18 cellular contexts compared by ENCODE assay signal in the genomic region with DNA sequence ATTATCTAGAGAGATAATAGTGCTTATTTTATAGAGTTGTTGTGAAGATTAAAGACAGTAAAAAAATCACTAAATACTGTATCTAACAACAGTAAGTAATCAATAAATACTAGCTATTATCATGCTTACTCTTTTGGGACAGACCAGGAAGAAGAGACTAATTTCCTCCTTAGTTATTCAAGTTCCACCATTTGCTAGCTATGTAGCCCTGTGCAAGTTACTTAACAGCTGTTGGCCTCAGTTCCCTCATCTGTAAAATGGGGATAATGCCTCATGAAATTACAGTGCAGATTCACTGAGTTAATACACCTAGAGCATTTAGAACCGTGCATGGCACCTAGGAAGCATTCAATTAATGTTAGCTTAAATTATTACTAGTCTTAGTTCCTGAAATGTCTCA. TPM values are rescaled to one million over a fixed set of nuclear protein-coding genes. Genes with fewer than 3 reads are reported as not detected.
DNase-seq lines count a peak whose midpoint lies in the region; ATAC-seq, FAIRE-seq and TF ChIP-seq lines count a peak whose summit lies in the region.
"Had no signal": no experiment of that assay in that cellular context is flagged by ENCODE, and none has a peak within 500 bp of the region (broad histone marks: within the 10 kb centered on the region; RNA-seq: fewer than 3 reads in every experiment).

No MANE protein-coding gene starts in this region.

- no peak for ATAC-seq in CD4-positive, CD25-positive, alpha-beta regulatory T cell (ENCODE audit: low read depth in 2 of 2)
- ATAC-seq in GM18519 (IDR thresholded peaks at IDR 0.05; ENCODE audit: low FRiP score, unreplicated experiment) (no peak), pancreas (no peak), GM21723 (IDR thresholded peaks at IDR 0.05; ENCODE audit: unreplicated experiment) (no peak)
- ATAC-seq: activated CD8-positive, alpha-beta T cell treated with anti-CD3 and anti-CD28 coated beads, Interleukin-2, amount 10 ng/mL, durations not matched to agents 7 days and 5 days had no signal

- H3K9me3 Mint-ChIP-seq in CD4-positive, CD25-positive, alpha-beta regulatory T cell: no peaks in the 10 kb centered on the region
- H3K9me3 Mint-ChIP-seq in activated T-helper 1 cell treated with anti-CD3 and anti-CD28 coated beads, Interleukin-12 subunit alpha, Interleukin-12 subunit beta, Interleukin-2, Interleukin-4 antibody, amounts not matched to agents 30 ng/mL and 10 ng/mL and 1 ng/mL, durations not matched to agents 14 hours and 24 hours and 36 hours: no peaks in the 10 kb centered on the region
- no peaks in the 10 kb centered on the region for H3K9me3 Mint-ChIP-seq in immature natural killer cell
- H3K9me3 Mint-ChIP-seq: dendritic cell treated with granulocyte-macrophage colony-stimulating factor and Interleukin-4, amounts not matched to agents 40 ng/mL and 50 ng/mL, for 4 days had no signal

- H3K4me1 ChIP-seq in CD4-positive, CD25-positive, alpha-beta regulatory T cell (ENCODE audit: control insufficient read depth, insufficient read depth, low read length, poor library complexity, severe bottlenecking): peaks cover 30% of the 10 kb centered on the region
- H3K4me1 ChIP-seq in PC-9 (replicated peaks; ENCODE audit: insufficient read depth): peaks cover 18% of the 10 kb centered on the region
- H3K4me1 ChIP-seq in pancreas: peaks cover 0 to 31% (median 22%) of the 10 kb centered on the region in 3 donors

- POLR2A ChIA-PET in PC-9 (lab: Charles Lee; ENCODE audit: unreplicated experiment): no interaction called here

- no peak overlapping the region for H2AFZ ChIP-seq in PC-9

- intact Hi-C loops in activated T-helper 1 cell treated with anti-CD3 and anti-CD28 coated beads, Interleukin-12 subunit alpha, Interleukin-12 subunit beta, Interleukin-2, Interleukin-4 antibody, amounts not matched to agents 30 ng/mL and 10 ng/mL and 1 ng/mL, durations not matched to agents 14 hours and 24 hours and 36 hours (cut with micrococcal nuclease): loop anchor here (10.0 kb wide), 2 partner anchors 137 to 643 kb away; partner anchors contain the start of gene RC3H2
- intact Hi-C loops in PC-9 (cut with micrococcal nuclease; ENCODE audit: unreplicated experiment): no loop called here
- intact Hi-C loops in pancreas (cut with DNase I): no loop called here

- peaks cover 42% of the 10 kb centered on the region for H3K79me2 ChIP-seq in PC-9 (ENCODE audit: low read depth)

- TF ChIP-seq CTCF in 22Rv1 (IDR thresholded peaks at IDR 0.05) (no peak), PC-9 (conservative IDR thresholded peaks at IDR 0.05) (no peak), pancreas (IDR thresholded peaks at IDR 0.05) (no peak)

- peaks cover 24% of the 10 kb centered on the region for H3K36me3 Mint-ChIP-seq in CD4-positive, CD25-positive, alpha-beta regulatory T cell
- peaks cover 25% of the 10 kb centered on the region for H3K36me3 Mint-ChIP-seq in activated T-helper 1 cell treated with anti-CD3 and anti-CD28 coated beads, Interleukin-12 subunit alpha, Interleukin-12 subunit beta, Interleukin-2, Interleukin-4 antibody, amounts not matched to agents 30 ng/mL and 10 ng/mL and 1 ng/mL, durations not matched to agents 14 hours and 24 hours and 36 hours (ENCODE audit: low read depth)
- peaks cover 5 to 11% (median 11%) of the 10 kb centered on the region in 3 donors for H3K36me3 Mint-ChIP-seq in immature natural killer cell

- no peaks in the 10 kb centered on the region for H3K27me3 Mint-ChIP-seq in CD4-positive, CD25-positive, alpha-beta regulatory T cell
- H3K27me3 Mint-ChIP-seq in activated T-helper 1 cell treated with anti-CD3 and anti-CD28 coated beads, Interleukin-12 subunit alpha, Interleukin-12 subunit beta, Interleukin-2, Interleukin-4 antibody, amounts not matched to agents 30 ng/mL and 10 ng/mL and 1 ng/mL, durations not matched to agents 14 hours and 24 hours and 36 hours (ENCODE audit: insufficient read depth): no peaks in the 10 kb centered on the region
- H3K27me3 Mint-ChIP-seq in immature natural killer cell (ENCODE audit: low read depth in 3 of 3): peaks cover 8 to 14% (median 14%) of the 10 kb centered on the region in 3 donors
- H3K27me3 Mint-ChIP-seq: dendritic cell treated with granulocyte-macrophage colony-stimulating factor and Interleukin-4, amounts not matched to agents 40 ng/mL and 50 ng/mL, for 4 days had no signal

- H3K4me1 Mint-ChIP-seq in CD4-positive, CD25-positive, alpha-beta regulatory T cell: peaks cover 24 to 68% (median 49%) of the 10 kb centered on the region in 4 donors
- peaks cover 44% of the 10 kb centered on the region for H3K4me1 Mint-ChIP-seq in activated T-helper 1 cell treated with anti-CD3 and anti-CD28 coated beads, Interleukin-12 subunit alpha, Interleukin-12 subunit beta, Interleukin-2, Interleukin-4 antibody, amounts not matched to agents 30 ng/mL and 10 ng/mL and 1 ng/mL, durations not matched to agents 14 hours and 24 hours and 36 hours (ENCODE audit: low read depth)
- H3K4me1 Mint-ChIP-seq in immature natural killer cell: peaks cover 52 to 70% of the 10 kb centered on the region in 2 donors

- peak overlapping the region; percentile 16 to 97 (median 68) for H3K4me3 Mint-ChIP-seq in CD4-positive, CD25-positive, alpha-beta regulatory T cell
- H3K4me3 Mint-ChIP-seq in activated T-helper 1 cell treated with anti-CD3 and anti-CD28 coated beads, Interleukin-12 subunit alpha, Interleukin-12 subunit beta, Interleukin-2, Interleukin-4 antibody, amounts not matched to agents 30 ng/mL and 10 ng/mL and 1 ng/mL, durations not matched to agents 14 hours and 24 hours and 36 hours: peak overlapping the region; percentile 61
- H3K4me3 Mint-ChIP-seq in immature natural killer cell: peak overlapping the region in 3 of 5 donors; percentile 1 to 55 (median 7)
- H3K4me3 Mint-ChIP-seq: activated CD8-positive, alpha-beta T cell treated with anti-CD3 and anti-CD28 coated beads, Interleukin-2, amount 10 ng/mL, durations not matched to agents 7 days and 5 days; dendritic cell treated with granulocyte-macrophage colony-stimulating factor and Interleukin-4, amounts not matched to agents 40 ng/mL and 50 ng/mL, for 4 days had no signal

- peaks cover 13% of the 10 kb centered on the region; the same call in 1 of the 2 replicates for H3F3A ChIP-seq in PC-9 (ENCODE audit: insufficient read depth, low read depth)

- peak overlapping the region in 2 of 3 donors; percentile 99 to 100 for H3K27ac Mint-ChIP-seq in CD4-positive, CD25-positive, alpha-beta regulatory T cell
- no peak overlapping the region for H3K27ac Mint-ChIP-seq in activated T-helper 1 cell treated with anti-CD3 and anti-CD28 coated beads, Interleukin-12 subunit alpha, Interleukin-12 subunit beta, Interleukin-2, Interleukin-4 antibody, amounts not matched to agents 30 ng/mL and 10 ng/mL and 1 ng/mL, durations not matched to agents 14 hours and 24 hours and 36 hours
- peak overlapping the region; percentile 45 to 100 (median 100) for H3K27ac Mint-ChIP-seq in immature natural killer cell
- H3K27ac Mint-ChIP-seq: activated CD8-positive, alpha-beta T cell treated with anti-CD3 and anti-CD28 coated beads, Interleukin-2, amount 10 ng/mL, durations not matched to agents 7 days and 5 days had no signal

- peaks cover 40% of the 10 kb centered on the region for H3K36me3 ChIP-seq in CD4-positive, CD25-positive, alpha-beta regulatory T cell (ENCODE audit: control insufficient read depth, insufficient read depth, low read length)
- 0 out of 2 replicates have a peak, but pooled peaks cover 4% of the 10 kb centered on the region for H3K36me3 ChIP-seq in PC-9 (ENCODE audit: low read depth)
- peaks cover 0 to 7% (median 6%) of the 10 kb centered on the region in 3 donors for H3K36me3 ChIP-seq in pancreas

- no peak for FAIRE-seq in pancreas (lab: Jason Lieb, UNC)

- BruUV-seq in PC-9 (replicated peaks; lab: Mats Ljungman, UMichigan): no TSS peak

- WGBS in pancreas, 2 donors: 84 to 91% methylated on average over 1 of the region's 1 CpG

- no peak for DNase-seq in CD4-positive, CD25-positive, alpha-beta regulatory T cell
- no peak for DNase-seq in activated T-helper 1 cell treated with anti-CD3 and anti-CD28 coated beads, Interleukin-12 subunit alpha, Interleukin-12 subunit beta, Interleukin-2, Interleukin-4 antibody, amounts not matched to agents 30 ng/mL and 10 ng/mL and 1 ng/mL, durations not matched to agents 14 hours and 24 hours and 36 hours (ENCODE audit: low spot score)
- no peak for DNase-seq in immature natural killer cell
- no peak for DNase-seq in PC-9
- DNase-seq in pancreas: no peak
- DNase-seq: activated CD8-positive, alpha-beta T cell treated with anti-CD3 and anti-CD28 coated beads, Interleukin-2, amount 10 ng/mL, durations not matched to agents 7 days and 5 days; activated effector memory CD4-positive, alpha-beta T cell treated with Interleukin-2 at 50 U/mL for 16 hours; NCI-H1930; SK-N-SH; stimulated activated CD4-positive, alpha-beta T cell treated with anti-CD3 and anti-CD28 coated beads, Interleukin-2, amount 100 ng/mL, for 48 hours; WERI-Rb-1 had no signal

- H3K4me2 ChIP-seq in PC-9: no peak overlapping the region

- no peaks in the 10 kb centered on the region for H4K20me1 ChIP-seq in PC-9 (ENCODE audit: insufficient read depth)

- H3K9me3 ChIP-seq in CD4-positive, CD25-positive, alpha-beta regulatory T cell (ENCODE audit: control insufficient read depth in 2 of 2, low read length in 2 of 2): no peaks in the 10 kb centered on the region
- H3K9me3 ChIP-seq in PC-9 (ENCODE audit: insufficient read depth, low read depth): no peaks in the 10 kb centered on the region
- H3K9me3 ChIP-seq in pancreas: no peaks in the 10 kb centered on the region
- H3K9me3 ChIP-seq: BE2C, Peyer's patch, SK-N-SH, thyroid gland had no signal

- H3K9me2 ChIP-seq in PC-9 (ENCODE audit: insufficient read depth): no peaks in the 10 kb centered on the region
- H3K9me2 ChIP-seq: SK-N-SH had no signal

- H3K4me3 ChIP-seq in CD4-positive, CD25-positive, alpha-beta regulatory T cell (ENCODE audit: low read depth, low read length): no peak overlapping the region
- H3K4me3 ChIP-seq in PC-9 (no peak overlapping the region), pancreas (no peak overlapping the region)
- H3K4me3 ChIP-seq: Peyer's patch, thyroid gland had no signal

- no peaks in the 10 kb centered on the region for H3K27me3 ChIP-seq in CD4-positive, CD25-positive, alpha-beta regulatory T cell (ENCODE audit: control insufficient read depth, insufficient read depth, low read length)
- no peaks in the 10 kb centered on the region for H3K27me3 ChIP-seq in PC-9 (ENCODE audit: insufficient read depth, low read depth)
- H3K27me3 ChIP-seq in pancreas: no peaks in the 10 kb centered on the region
- H3K27me3 ChIP-seq: BE2C, Peyer's patch, thyroid gland had no signal

- CTCF ChIA-PET in PC-9 (lab: Charles Lee): no interaction called here

- H3K27ac ChIP-seq in 22Rv1 (peak overlapping the region; percentile 35), PC-9 (no peak overlapping the region), pancreas (peak overlapping the region in 1 of 4 donors; percentile 3)
- no peak overlapping the region for H3K27ac ChIP-seq in CD4-positive, CD25-positive, alpha-beta regulatory T cell (ENCODE audit: insufficient read depth, low read length, poor library complexity, severe bottlenecking)
- H3K27ac ChIP-seq: WERI-Rb-1 had no signal

RNA-seq across cellular contexts. Expression of gene RBM18, which starts 2.6 kb away (rescaled TPM):
- 33.4 TPM for total RNA-seq in CD4-positive, CD25-positive, alpha-beta regulatory T cell
- polyA plus RNA-seq in CD4-positive, CD25-positive, alpha-beta regulatory T cell: 10 to 100 TPM; 26.1 to 34.8 (median 27.9) TPM
- 29.9 and 31.5 TPM in 2 replicates for total RNA-seq in activated T-helper 1 cell treated with anti-CD3 and anti-CD28 coated beads, Interleukin-12 subunit alpha, Interleukin-12 subunit beta, Interleukin-2, Interleukin-4 antibody, amounts not matched to agents 30 ng/mL and 10 ng/mL and 1 ng/mL, durations not matched to agents 14 hours and 24 hours and 36 hours
- 10 to 100 TPM; 20.9 to 26.5 (median 21.8) TPM for polyA plus RNA-seq in immature natural killer cell
- 15.1 and 16.1 TPM in 2 replicates for total RNA-seq in PC-9 (2021)
- total RNA-seq in pancreas: 10 to 100 TPM in 1 of 6 donors, 1 to 10 TPM in 5; 5.0 to 10.5 (median 7.4) TPM
- 1 to 10 TPM; 1.7 to 4.9 TPM for polyA plus RNA-seq in pancreas

RNA-seq across cellular contexts. Expression of gene MRRF, which starts 2.6 kb away (rescaled TPM):
- 23.0 TPM for total RNA-seq in CD4-positive, CD25-positive, alpha-beta regulatory T cell
- 10 to 100 TPM; 13.9 to 24.9 (median 17.6) TPM for polyA plus RNA-seq in CD4-positive, CD25-positive, alpha-beta regulatory T cell
- total RNA-seq in activated T-helper 1 cell treated with anti-CD3 and anti-CD28 coated beads, Interleukin-12 subunit alpha, Interleukin-12 subunit beta, Interleukin-2, Interleukin-4 antibody, amounts not matched to agents 30 ng/mL and 10 ng/mL and 1 ng/mL, durations not matched to agents 14 hours and 24 hours and 36 hours: 58.8 and 66.0 TPM in 2 replicates
- polyA plus RNA-seq in immature natural killer cell (10 to 100 TPM; 11.5 to 18.4 (median 16.3) TPM), pancreas (10 to 100 TPM; 15.1 to 27.8 TPM)
- total RNA-seq in PC-9 (2021) (69.0 and 79.5 TPM in 2 replicates), pancreas (10 to 100 TPM; 13.0 to 22.9 (median 17.5) TPM)

RNA-seq across cellular contexts. Expression of gene LHX6, which starts 33.3 kb away (rescaled TPM):
- not detected for total RNA-seq in CD4-positive, CD25-positive, alpha-beta regulatory T cell
- polyA plus RNA-seq in CD4-positive, CD25-positive, alpha-beta regulatory T cell: not detected
- total RNA-seq in activated T-helper 1 cell treated with anti-CD3 and anti-CD28 coated beads, Interleukin-12 subunit alpha, Interleukin-12 subunit beta, Interleukin-2, Interleukin-4 antibody, amounts not matched to agents 30 ng/mL and 10 ng/mL and 1 ng/mL, durations not matched to agents 14 hours and 24 hours and 36 hours: 0.08 TPM in 1 of 2 replicates, not detected in the other
- not detected for polyA plus RNA-seq in immature natural killer cell
- 0.48 TPM in 1 of 2 replicates, not detected in the other for total RNA-seq in PC-9 (2021)
- total RNA-seq in pancreas: 1 to 10 TPM in 2 of 6 donors, under 1 TPM in 4; 0.22 to 1.2 (median 0.86) TPM
- 1 to 10 TPM; 1.5 to 1.7 TPM for polyA plus RNA-seq in pancreas
- total RNA-seq: activated CD8-positive, alpha-beta T cell treated with anti-CD3 and anti-CD28 coated beads, Interleukin-2, amount 10 ng/mL, durations not matched to agents 7 days and 5 days had no signal

Comparison
In these comparisons a context has a peak if more than half of its experiments do, and no peak if none do; other contexts are left out.
1. H3K4me3 Mint-ChIP-seq: peak in every context shown above with its lines; median percentile 68 in CD4-positive, CD25-positive, alpha-beta regulatory T cell; 61 in activated T-helper 1 cell treated with anti-CD3 and anti-CD28 coated beads, Interleukin-12 subunit alpha, Interleukin-12 subunit beta, Interleukin-2, Interleukin-4 antibody, amounts not matched to agents 30 ng/mL and 10 ng/mL and 1 ng/mL, durations not matched to agents 14 hours and 24 hours and 36 hours; 7 in immature natural killer cell.